Comparison of ENCODE assay signal across 10 cellular contexts in genomic region chr17:50918071-50918932, GRCh38. TPM values are rescaled to one million over a fixed set of nuclear protein-coding genes. Genes with fewer than 3 reads are reported as not detected.
A peak's percentile ranks its signal among the peaks of the same experiment; 100 is the strongest.
DNase-seq lines count a peak whose midpoint lies in the region; TF ChIP-seq lines count a peak whose summit lies in the region.
"Had no signal": no experiment of that assay in that cellular context is flagged by ENCODE, and none has a peak within 500 bp of the region (broad histone marks: within the 10 kb centered on the region; RNA-seq: fewer than 3 reads in every experiment).

No MANE protein-coding gene starts in this region.

- CTCF ChIA-PET in activated naive CD4-positive, alpha-beta T cell treated with anti-CD3 and anti-CD28 coated beads, Interleukin-2, amount 10 ng/mL, durations not matched to agents 7 days and 5 days (lab: Charles Lee), result interaction anchor here (0.8 to 1.4 kb wide), 5 partner anchors 8 to 54 kb away, joined by 3 to 4 read pairs (median 3); partner anchors contain the start of gene TOB1

- WGBS in tibial nerve, 2 donors, result 62 to 72% methylated on average over 20 to 21 of the region's 21 CpGs

- TF ChIP-seq CTCF in brain (conservative IDR thresholded peaks at IDR 0.05) (no peak), mesothelial cell of epicardium (IDR thresholded peaks at IDR 0.05; ENCODE audit: unreplicated experiment) (no peak), tibial nerve (IDR thresholded peaks at IDR 0.05) (no peak)

- H3K36me3 ChIP-seq in tibial nerve, result no peaks in the 10 kb centered on the region

- no peaks in the 10 kb centered on the region for H3K9me3 ChIP-seq in tibial nerve

- peaks cover 0 to 41% (median 20%) of the 10 kb centered on the region in 4 donors for H3K4me1 ChIP-seq in tibial nerve

- no peak for TF ChIP-seq EP300 in tibial nerve (IDR thresholded peaks at IDR 0.05)

- no peaks in the 10 kb centered on the region for H3K27me3 ChIP-seq in tibial nerve

- H3K4me1 Mint-ChIP-seq in activated naive CD4-positive, alpha-beta T cell treated with anti-CD3 and anti-CD28 coated beads, Interleukin-2, amount 10 ng/mL, durations not matched to agents 7 days and 5 days, result peaks cover 73% of the 10 kb centered on the region
- H3K4me1 Mint-ChIP-seq in brain (peaks cover 75% of the 10 kb centered on the region), mesothelial cell of epicardium (peaks cover 32% of the 10 kb centered on the region)

- no peak for DNase-seq in activated naive CD4-positive, alpha-beta T cell treated with anti-CD3 and anti-CD28 coated beads, Interleukin-2, amount 10 ng/mL, durations not matched to agents 7 days and 5 days
- no peak for DNase-seq in activated naive CD4-positive, alpha-beta T cell treated with Interleukin-2 at 50 U/mL for 16 hours
- DNase-seq in mesothelial cell of epicardium (ENCODE audit: low spot score in 2 of 2, unreplicated experiment in 2 of 2) (no peak), tibial nerve (ENCODE audit: low spot score in 2 of 2) (no peak), occipital lobe (lab: John Stamatoyannopoulos, UW) (no peak), GM19238 (ENCODE audit: insufficient read length, low spot score) (no peak)
- no peak for DNase-seq in activated CD8-positive, alpha-beta memory T cell treated with anti-CD3 and anti-CD28 coated beads, Interleukin-2, amount 50 U/mL, for 4 hours
- DNase-seq: aorta, T1000 had no signal

- H3K9me3 Mint-ChIP-seq in activated naive CD4-positive, alpha-beta T cell treated with anti-CD3 and anti-CD28 coated beads, Interleukin-2, amount 10 ng/mL, durations not matched to agents 7 days and 5 days, result no peaks in the 10 kb centered on the region
- H3K9me3 Mint-ChIP-seq in brain (no peaks in the 10 kb centered on the region), mesothelial cell of epicardium (no peaks in the 10 kb centered on the region)

- no peak overlapping the region for H3K4me3 Mint-ChIP-seq in activated naive CD4-positive, alpha-beta T cell treated with anti-CD3 and anti-CD28 coated beads, Interleukin-2, amount 10 ng/mL, durations not matched to agents 7 days and 5 days
- H3K4me3 Mint-ChIP-seq in brain (no peak overlapping the region), mesothelial cell of epicardium (no peak overlapping the region)

- no peak for TF ChIP-seq POLR2A in tibial nerve (IDR thresholded peaks at IDR 0.05)

- H3K36me3 Mint-ChIP-seq in activated naive CD4-positive, alpha-beta T cell treated with anti-CD3 and anti-CD28 coated beads, Interleukin-2, amount 10 ng/mL, durations not matched to agents 7 days and 5 days, result peaks cover 2% of the 10 kb centered on the region
- H3K36me3 Mint-ChIP-seq in brain (no peaks in the 10 kb centered on the region), mesothelial cell of epicardium (no peaks in the 10 kb centered on the region)

- H3K27me3 Mint-ChIP-seq in activated naive CD4-positive, alpha-beta T cell treated with anti-CD3 and anti-CD28 coated beads, Interleukin-2, amount 10 ng/mL, durations not matched to agents 7 days and 5 days, result peaks cover 16% of the 10 kb centered on the region
- H3K27me3 Mint-ChIP-seq in brain (no peaks in the 10 kb centered on the region), mesothelial cell of epicardium (ENCODE audit: low read depth) (no peaks in the 10 kb centered on the region)

- H3K27ac ChIP-seq in tibial nerve, result peak overlapping the region; percentile 65 to 93 (median 82)

- H3K4me3 ChIP-seq in tibial nerve, result no peak overlapping the region

- peak overlapping the region; percentile 76 for H3K27ac Mint-ChIP-seq in activated naive CD4-positive, alpha-beta T cell treated with anti-CD3 and anti-CD28 coated beads, Interleukin-2, amount 10 ng/mL, durations not matched to agents 7 days and 5 days
- H3K27ac Mint-ChIP-seq in brain (peak overlapping the region; percentile 86 to 100 (median 87)), mesothelial cell of epicardium (peak overlapping the region; percentile 50)

RNA-seq across cellular contexts. Expression of gene TOB1, which starts 52.1 kb away (rescaled TPM):
- 14.6 TPM for polyA plus RNA-seq in brain (ENCODE audit: insufficient read depth, low read depth, low replicate concordance)
- total RNA-seq in mesothelial cell of epicardium (29.4 to 34.7 TPM (median 32.0 TPM) in 3 replicates), tibial nerve (100 to 1,000 TPM in 1 of 4 donors, 10 to 100 TPM in 3; 48.6 to 142 (median 81.3) TPM), occipital lobe (15.0 TPM)
